21 cellular contexts compared by ENCODE assay signal in genomic region chr4:90171491-90171890, GRCh38.
"Had no signal": no experiment of that assay in that cellular context is flagged by ENCODE, and none has a peak within 500 bp of the region (broad histone marks: within the 10 kb centered on the region; RNA-seq: fewer than 3 reads in every experiment).

No MANE protein-coding gene starts in this region.

- H3K36me3 ChIP-seq: left lung, neural progenitor cell, right atrium auricular region, suprapubic skin, transverse colon, vagina had no signal

- H3K4me1 ChIP-seq: left lung, neural progenitor cell, parathyroid adenoma, right atrium auricular region, suprapubic skin, vagina had no signal

- H3K79me2 ChIP-seq: parathyroid adenoma had no signal

- H3K4me3 ChIP-seq: dorsolateral prefrontal cortex, left lung, neural progenitor cell, right atrium auricular region, smooth muscle cell, suprapubic skin, transverse colon, vagina had no signal

- ATAC-seq: left lung; naive thymus-derived CD4-positive, alpha-beta T cell; sciatic nerve; stimulated activated naive CD8-positive, alpha-beta T cell treated with anti-CD3 and anti-CD28 coated beads, Interleukin-15, amount 100 ng/mL, for 72 hours had no signal

- H3K27ac ChIP-seq: dorsolateral prefrontal cortex, left lung, neural progenitor cell, parathyroid adenoma, right atrium auricular region, suprapubic skin, transverse colon, vagina had no signal

- H3K4me2 ChIP-seq: neural progenitor cell, smooth muscle cell had no signal

- DNase-seq: dorsolateral prefrontal cortex; effector CD4-positive, alpha-beta T cell; hypothalamus; immature natural killer cell; left lung; mesenchymal stem cell; naive thymus-derived CD4-positive, alpha-beta T cell; stimulated activated CD4-positive, alpha-beta T cell treated with anti-CD3 and anti-CD28 coated beads, Interleukin-12 subunit alpha, Interleukin-12 subunit beta, amount 100 ng/mL, for 4 hours; stimulated activated CD4-positive, alpha-beta T cell treated with anti-CD3 and anti-CD28 coated beads, Interleukin-1b, Interleukin-23, amount 100 ng/mL, for 48 hours; stimulated activated CD4-positive, alpha-beta T cell treated with anti-CD3 and anti-CD28 coated beads, Interleukin-4, amount 100 ng/mL, for 1 hour; stimulated activated CD8-positive, alpha-beta memory T cell treated with anti-CD3 and anti-CD28 coated beads, Interleukin-4, amount 100 ng/mL, for 48 hours; stimulated activated naive CD4-positive, alpha-beta T cell; stimulated activated naive CD8-positive, alpha-beta T cell treated with anti-CD3 and anti-CD28 coated beads, Interleukin-15, amount 100 ng/mL, for 72 hours; transverse colon had no signal

- H3K27me3 ChIP-seq: dorsolateral prefrontal cortex, left lung, neural progenitor cell, right atrium auricular region, suprapubic skin, transverse colon, vagina had no signal

- H2AFZ ChIP-seq: neural progenitor cell, parathyroid adenoma had no signal

- H3K9me3 ChIP-seq: left lung, right atrium auricular region, suprapubic skin, transverse colon, vagina had no signal

- H3K9ac ChIP-seq: neural progenitor cell, parathyroid adenoma had no signal
